Comparison of ENCODE assay signal across 16 cellular contexts in genomic region chr20:24762791-24763350, GRCh38.
DNase-seq lines count a peak whose midpoint lies in the region; TF ChIP-seq lines count a peak whose summit lies in the region.
"Had no signal": no experiment of that assay in that cellular context is flagged by ENCODE, and none has a peak within 500 bp of the region (broad histone marks: within the 10 kb centered on the region; RNA-seq: fewer than 3 reads in every experiment).

No MANE protein-coding gene starts in this region.

- TF ChIP-seq CTCF in WERI-Rb-1 (IDR thresholded peaks at IDR 0.05; ENCODE audit: low read depth, low read length) (no peak), stomach (IDR thresholded peaks at IDR 0.05) (no peak)

- H4K20me1 ChIP-seq in Karpas-422 (ENCODE audit: insufficient read depth, low read depth, low read length) = no peaks in the 10 kb centered on the region

- CTCF ChIA-PET in activated CD4-positive, alpha-beta memory T cell treated with anti-CD3 and anti-CD28 coated beads for 36 hours (lab: Charles Lee) = no interaction called here
- CTCF ChIA-PET in activated CD4-positive, alpha-beta memory T cell treated with anti-CD3 and anti-CD28 coated beads, Interleukin-2, amount 10 ng/mL, durations not matched to agents 7 days and 5 days (lab: Charles Lee) = no interaction called here
- CTCF ChIA-PET in CD4-positive, alpha-beta memory T cell (lab: Charles Lee; ENCODE audit: partially characterized antibody) = no interaction called here

- POLR2A ChIA-PET in activated CD4-positive, alpha-beta memory T cell treated with anti-CD3 and anti-CD28 coated beads for 36 hours (lab: Charles Lee) = no interaction called here
- POLR2A ChIA-PET in activated CD4-positive, alpha-beta memory T cell treated with anti-CD3 and anti-CD28 coated beads, Interleukin-2, amount 10 ng/mL, durations not matched to agents 7 days and 5 days (lab: Charles Lee) = no interaction called here
- POLR2A ChIA-PET in CD4-positive, alpha-beta memory T cell (lab: Charles Lee; ENCODE audit: partially characterized antibody) = no interaction called here

- no peaks in the 10 kb centered on the region for H3K4me1 Mint-ChIP-seq in activated CD4-positive, alpha-beta memory T cell treated with anti-CD3 and anti-CD28 coated beads for 36 hours (ENCODE audit: low read depth)
- no peaks in the 10 kb centered on the region for H3K4me1 Mint-ChIP-seq in activated CD4-positive, alpha-beta memory T cell treated with anti-CD3 and anti-CD28 coated beads, Interleukin-2, amount 10 ng/mL, durations not matched to agents 7 days and 5 days
- H3K4me1 Mint-ChIP-seq in CD4-positive, alpha-beta memory T cell = no peaks in the 10 kb centered on the region

- H3K9ac ChIP-seq in Karpas-422 (ENCODE audit: low read length) = no peak overlapping the region

- intact Hi-C loops in activated CD4-positive, alpha-beta memory T cell treated with anti-CD3 and anti-CD28 coated beads for 36 hours (cut with micrococcal nuclease) = no loop called here
- intact Hi-C loops in stomach (cut with DNase I; ENCODE audit: low total_unique reads) = no loop called here
- intact Hi-C loops in CD4-positive, alpha-beta memory T cell (cut with micrococcal nuclease) = no loop called here

- no peaks in the 10 kb centered on the region for H3K9me3 ChIP-seq in WERI-Rb-1 (ENCODE audit: severe bottlenecking)
- H3K9me3 ChIP-seq in stomach = peaks cover 0 to 6% (median 5%) of the 10 kb centered on the region in 4 donors
- H3K9me3 ChIP-seq in CD4-positive, alpha-beta memory T cell (ENCODE audit: control insufficient read depth in 1 of 2, low read length in 2 of 2) = no peaks in the 10 kb centered on the region
- no peaks in the 10 kb centered on the region for H3K9me3 ChIP-seq in Karpas-422 (ENCODE audit: low read length)

- H3K27ac ChIP-seq in WERI-Rb-1 = no peak overlapping the region
- H3K27ac ChIP-seq in stomach = no peak overlapping the region
- H3K27ac ChIP-seq in CD4-positive, alpha-beta memory T cell (ENCODE audit: low read depth, low read length) = no peak overlapping the region
- no peak overlapping the region for H3K27ac ChIP-seq in Karpas-422 (ENCODE audit: low read length)
- H3K27ac ChIP-seq: A549 had no signal

- no peaks in the 10 kb centered on the region for H3K79me2 ChIP-seq in Karpas-422 (ENCODE audit: low read length)

- H3K4me3 ChIP-seq in WERI-Rb-1 (ENCODE audit: low read depth, low read length) (no peak overlapping the region), stomach (no peak overlapping the region), Karpas-422 (ENCODE audit: low read length) (no peak overlapping the region)
- H3K4me3 ChIP-seq in CD4-positive, alpha-beta memory T cell (ENCODE audit: low read length in 2 of 2) = no peak overlapping the region
- H3K4me3 ChIP-seq: A549, GM12878 had no signal

- H3K36me3 Mint-ChIP-seq in activated CD4-positive, alpha-beta memory T cell treated with anti-CD3 and anti-CD28 coated beads for 36 hours = no peaks in the 10 kb centered on the region
- no peaks in the 10 kb centered on the region for H3K36me3 Mint-ChIP-seq in activated CD4-positive, alpha-beta memory T cell treated with anti-CD3 and anti-CD28 coated beads, Interleukin-2, amount 10 ng/mL, durations not matched to agents 7 days and 5 days (ENCODE audit: low read depth)
- no peaks in the 10 kb centered on the region for H3K36me3 Mint-ChIP-seq in CD4-positive, alpha-beta memory T cell

- H3K4me1 ChIP-seq in stomach (no peaks in the 10 kb centered on the region), Karpas-422 (ENCODE audit: low read length) (no peaks in the 10 kb centered on the region)
- no peaks in the 10 kb centered on the region for H3K4me1 ChIP-seq in CD4-positive, alpha-beta memory T cell (ENCODE audit: insufficient read depth, low read length)
- H3K4me1 ChIP-seq: A549 had no signal

- H3K27me3 Mint-ChIP-seq in activated CD4-positive, alpha-beta memory T cell treated with anti-CD3 and anti-CD28 coated beads for 36 hours = peaks cover 11% of the 10 kb centered on the region
- H3K27me3 Mint-ChIP-seq in activated CD4-positive, alpha-beta memory T cell treated with anti-CD3 and anti-CD28 coated beads, Interleukin-2, amount 10 ng/mL, durations not matched to agents 7 days and 5 days = peaks cover 21% of the 10 kb centered on the region
- peaks cover 5 to 13% of the 10 kb centered on the region in 2 donors for H3K27me3 Mint-ChIP-seq in CD4-positive, alpha-beta memory T cell

- no peak for TF ChIP-seq EP300 in stomach (IDR thresholded peaks at IDR 0.05)

- H3K36me3 ChIP-seq in WERI-Rb-1 (no peaks in the 10 kb centered on the region), stomach (no peaks in the 10 kb centered on the region), Karpas-422 (ENCODE audit: insufficient read depth, low read length) (no peaks in the 10 kb centered on the region)
- H3K36me3 ChIP-seq in CD4-positive, alpha-beta memory T cell (ENCODE audit: insufficient read depth, low read length) = no peaks in the 10 kb centered on the region

- no peak overlapping the region for H3K27ac Mint-ChIP-seq in activated CD4-positive, alpha-beta memory T cell treated with anti-CD3 and anti-CD28 coated beads for 36 hours
- no peak overlapping the region for H3K27ac Mint-ChIP-seq in activated CD4-positive, alpha-beta memory T cell treated with anti-CD3 and anti-CD28 coated beads, Interleukin-2, amount 10 ng/mL, durations not matched to agents 7 days and 5 days
- H3K27ac Mint-ChIP-seq in CD4-positive, alpha-beta memory T cell = no peak overlapping the region

- H3K4me3 Mint-ChIP-seq in activated CD4-positive, alpha-beta memory T cell treated with anti-CD3 and anti-CD28 coated beads for 36 hours = no peak overlapping the region
- H3K4me3 Mint-ChIP-seq in activated CD4-positive, alpha-beta memory T cell treated with anti-CD3 and anti-CD28 coated beads, Interleukin-2, amount 10 ng/mL, durations not matched to agents 7 days and 5 days = no peak overlapping the region
- no peak overlapping the region for H3K4me3 Mint-ChIP-seq in CD4-positive, alpha-beta memory T cell

- DNase-seq in activated CD4-positive, alpha-beta memory T cell treated with anti-CD3 and anti-CD28 coated beads for 36 hours = peak; percentile 3
- no peak for DNase-seq in activated CD4-positive, alpha-beta memory T cell treated with anti-CD3 and anti-CD28 coated beads, Interleukin-2, amount 10 ng/mL, durations not matched to agents 7 days and 5 days
- DNase-seq in WERI-Rb-1 (peak; percentile 3), mesenteric fat pad (ENCODE audit: low spot score) (peak; percentile 59), stomach (peak; percentile 14), Karpas-422 (no peak), nucleus accumbens (lab: John Stamatoyannopoulos, UW) (no peak)
- DNase-seq in CD4-positive, alpha-beta memory T cell = no peak
- DNase-seq: HCEC 1CT, IMR-90, NCI-H1436, NCI-H2081 treated with DMSO at 0.1 percent for 48 hours, NCI-H345, NCI-H69 had no signal

- no peaks in the 10 kb centered on the region for H3K27me3 ChIP-seq in WERI-Rb-1 (ENCODE audit: insufficient read depth, low read depth, severe bottlenecking)
- no peaks in the 10 kb centered on the region for H3K27me3 ChIP-seq in stomach
- H3K27me3 ChIP-seq in CD4-positive, alpha-beta memory T cell (ENCODE audit: insufficient read depth, low read length) = no peaks in the 10 kb centered on the region
- H3K27me3 ChIP-seq in Karpas-422 (ENCODE audit: low read length) = no peaks in the 10 kb centered on the region

- H2AFZ ChIP-seq in Karpas-422 (ENCODE audit: low read length) = no peak overlapping the region

- H3K9me2 ChIP-seq in Karpas-422 (replicated peaks; ENCODE audit: insufficient read depth, low read length) = no peaks in the 10 kb centered on the region

- 81 to 85% (median 84%) methylated on average over 3 to 4 of the region's 4 CpGs for WGBS in stomach, 5 donors

- H3K9me3 Mint-ChIP-seq in activated CD4-positive, alpha-beta memory T cell treated with anti-CD3 and anti-CD28 coated beads for 36 hours = peaks cover 3% of the 10 kb centered on the region
- no peaks in the 10 kb centered on the region for H3K9me3 Mint-ChIP-seq in activated CD4-positive, alpha-beta memory T cell treated with anti-CD3 and anti-CD28 coated beads, Interleukin-2, amount 10 ng/mL, durations not matched to agents 7 days and 5 days
- H3K9me3 Mint-ChIP-seq in CD4-positive, alpha-beta memory T cell = peaks cover 0 to 9% (median 2%) of the 10 kb centered on the region in 8 donors

- H3K4me2 ChIP-seq in Karpas-422 (ENCODE audit: low read depth, low read length, poor library complexity, severe bottlenecking) = no peak overlapping the region
- H3K4me2 ChIP-seq: A549 had no signal

- TF ChIP-seq POLR2A in stomach (IDR thresholded peaks at IDR 0.05) = no peak

Comparison
In these comparisons a context has a peak if more than half of its experiments do, and no peak if none do; other contexts are left out.
1. DNase-seq: peak in activated CD4-positive, alpha-beta memory T cell treated with anti-CD3 and anti-CD28 coated beads for 36 hours (single experiment), WERI-Rb-1 (single experiment), mesenteric fat pad (single experiment) and stomach (single experiment); none in activated CD4-positive, alpha-beta memory T cell treated with anti-CD3 and anti-CD28 coated beads, Interleukin-2, amount 10 ng/mL, durations not matched to agents 7 days and 5 days (single experiment), CD4-positive, alpha-beta memory T cell (0 of 5), Karpas-422 (single experiment) and nucleus accumbens (0 of 56).